ENCODE assay signal across 14 cellular contexts in the genomic region with DNA sequence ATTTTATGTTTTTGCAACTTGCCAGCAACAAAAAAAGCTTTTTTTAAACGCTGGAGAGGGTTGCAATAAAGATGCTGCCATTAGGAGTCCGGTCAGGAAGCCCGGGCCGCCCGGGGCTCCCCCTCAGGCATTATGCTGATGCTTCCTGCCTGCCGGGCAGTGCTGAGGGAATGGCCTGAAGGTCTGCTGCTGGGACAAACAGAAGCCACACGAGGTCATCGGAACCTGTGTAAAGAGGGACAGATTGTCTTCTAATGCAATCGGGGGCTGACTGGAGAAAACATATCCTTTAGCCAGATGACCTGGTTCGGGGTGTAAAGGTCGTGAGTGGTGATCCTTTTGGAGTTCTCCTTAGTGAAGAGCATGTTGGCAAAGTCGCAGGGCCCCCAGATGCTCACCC. TPM values are rescaled to one million over a fixed set of nuclear protein-coding genes. Genes with fewer than 3 reads are reported as not detected.
A peak's percentile ranks its signal among the peaks of the same experiment; 100 is the strongest.
DNase-seq lines count a peak whose midpoint lies in the region; ATAC-seq, FAIRE-seq and TF ChIP-seq lines count a peak whose summit lies in the region.
"Had no signal": no experiment of that assay in that cellular context is flagged by ENCODE, and none has a peak within 500 bp of the region (broad histone marks: within the 10 kb centered on the region; RNA-seq: fewer than 3 reads in every experiment).

No MANE protein-coding gene starts in this region.

- H3K27ac ChIP-seq in kidney (ENCODE audit: low read depth in 2 of 2, low read length in 2 of 2) (peak overlapping the region; percentile 55 to 71), sigmoid colon (peak overlapping the region in 2 of 4 donors; percentile 10 to 97)
- H3K27ac ChIP-seq: C4-2B had no signal

- intact Hi-C loops in kidney (cut with DNase I) (no loop called here), sigmoid colon (cut with DNase I) (loop anchor here (10.0 kb wide), 1 partner anchor 129 kb away; a partner anchor contains a TSS)

- 32 to 56% methylated on average over 12 of the region's 12 CpGs for WGBS in sigmoid colon, 2 donors

- peaks cover 21% of the 10 kb centered on the region for H3K4me1 ChIP-seq in HAP-1
- peaks cover 26% of the 10 kb centered on the region for H3K4me1 ChIP-seq in adipocyte (ENCODE audit: control insufficient read depth, insufficient read depth, low read length)
- H3K4me1 ChIP-seq in kidney (ENCODE audit: control insufficient read depth in 1 of 2, insufficient read depth in 1 of 2, low read depth in 1 of 2, low read length in 2 of 2), result peaks cover 19 to 24% of the 10 kb centered on the region in 2 donors
- peaks cover 0 to 48% (median 33%) of the 10 kb centered on the region in 4 donors for H3K4me1 ChIP-seq in sigmoid colon

- DNase-seq in HAP-1 (ENCODE audit: low spot score in 2 of 2) (peak; percentile 2 to 58), adipocyte (ENCODE audit: low read depth) (no peak), kidney (peak; percentile 67), sigmoid colon (peak; percentile 60), cerebellum (ENCODE audit: low spot score) (no peak), NOMO-1 (lab: John Stamatoyannopoulos, UW; ENCODE audit: unreplicated experiment in 2 of 2) (no peak), ACHN (no peak)
- DNase-seq: activated CD4-positive, CD25-positive, alpha-beta regulatory T cell; activated naive CD8-positive, alpha-beta T cell treated with anti-CD3 and anti-CD28 coated beads, Interleukin-2, amount 10 ng/mL, durations not matched to agents 7 days and 5 days; NCI-H2171 treated with DMSO at 0.1 percent for 48 hours had no signal

- H3K9ac ChIP-seq in adipocyte (ENCODE audit: low read length), result peak overlapping the region; percentile 67
- H3K9ac ChIP-seq in kidney (ENCODE audit: low read length in 2 of 2), result peak overlapping the region in 1 of 2 donors; percentile 95

- no peak for TF ChIP-seq POLR2A in sigmoid colon (IDR thresholded peaks at IDR 0.05)

- no peak for FAIRE-seq in kidney (lab: Jason Lieb, UNC)
- FAIRE-seq: G401.6, GM18507 had no signal

- H3K36me3 ChIP-seq in HAP-1 (replicated peaks), result no peaks in the 10 kb centered on the region
- no peaks in the 10 kb centered on the region for H3K36me3 ChIP-seq in adipocyte (ENCODE audit: control insufficient read depth, insufficient read depth, low read length, severe bottlenecking)
- no peaks in the 10 kb centered on the region for H3K36me3 ChIP-seq in kidney (ENCODE audit: control insufficient read depth in 1 of 2, insufficient read depth in 2 of 2, low read length in 2 of 2)
- no peaks in the 10 kb centered on the region for H3K36me3 ChIP-seq in sigmoid colon

- TF ChIP-seq CTCF in kidney (IDR thresholded peaks at IDR 0.05; ENCODE audit: borderline replicate concordance, extremely low read depth, insufficient read depth), result no peak
- TF ChIP-seq CTCF in sigmoid colon (IDR thresholded peaks at IDR 0.05), result no peak

- H3K4me3 ChIP-seq in HAP-1 (no peak overlapping the region), adipocyte (ENCODE audit: low read length) (no peak overlapping the region), kidney (ENCODE audit: low read length in 2 of 2) (peak overlapping the region; percentile 71 to 94), sigmoid colon (no peak overlapping the region)

- in situ Hi-C loops in HAP-1 (cut with MboI; ENCODE audit: low sequenced_read_pairs) (no loop called here), ACHN (cut with HindIII; ENCODE audit: low pct_ligation_motif_present, low pct_unique_long_range_greater_than_20kb, low sequenced_read_pairs) (no loop called here)

- no peak for ATAC-seq in GM19455 (IDR thresholded peaks at IDR 0.05; ENCODE audit: unreplicated experiment)

- H3K27me3 ChIP-seq in HAP-1 (ENCODE audit: low read depth), result no peaks in the 10 kb centered on the region
- H3K27me3 ChIP-seq in adipocyte (replicated peaks; ENCODE audit: control insufficient read depth, insufficient read depth, low read length), result no peaks in the 10 kb centered on the region
- no peaks in the 10 kb centered on the region for H3K27me3 ChIP-seq in sigmoid colon

- H3K9me3 ChIP-seq in HAP-1 (peaks cover 3% of the 10 kb centered on the region), adipocyte (ENCODE audit: control insufficient read depth, low read length) (no peaks in the 10 kb centered on the region), kidney (ENCODE audit: control insufficient read depth in 1 of 2, low read length in 2 of 2) (no peaks in the 10 kb centered on the region), sigmoid colon (no peaks in the 10 kb centered on the region)

- TF ChIP-seq EP300 in sigmoid colon (IDR thresholded peaks at IDR 0.05), result no peak

RNA-seq across cellular contexts. Expression of a gene that starts 2.3 kb away (rescaled TPM):
- total RNA-seq in kidney (157 TPM), sigmoid colon (10 to 100 TPM; 21.3 to 66.5 (median 29.1) TPM), cerebellum (8.1 TPM)
- polyA plus RNA-seq in kidney (ENCODE audit: insufficient read depth, low read depth, low replicate concordance) (348 TPM), sigmoid colon (100 to 1,000 TPM in 1 of 3 donors, 10 to 100 TPM in 2; 88.1 to 138 (median 99.6) TPM)

Comparison
In these comparisons a context has a peak if more than half of its experiments do, and no peak if none do; other contexts are left out.
1. DNase-seq: peak in HAP-1 (2 of 2), kidney (single experiment) and sigmoid colon (single experiment); none in adipocyte (single experiment), cerebellum (single experiment), NOMO-1 (0 of 2) and ACHN (single experiment).
2. H3K4me3 ChIP-seq: peak in kidney (2 of 2); none in HAP-1 (single experiment), adipocyte (single experiment) and sigmoid colon (0 of 4).